Comparison of ENCODE assay signal across 19 cellular contexts in genomic region chr15:56913670-56914069, GRCh38. TPM values are rescaled to one million over a fixed set of nuclear protein-coding genes. Genes with fewer than 3 reads are reported as not detected.
A peak's percentile ranks its signal among the peaks of the same experiment; 100 is the strongest.
DNase-seq lines count a peak whose midpoint lies in the region; ATAC-seq and TF ChIP-seq lines count a peak whose summit lies in the region.
"Had no signal": no experiment of that assay in that cellular context is flagged by ENCODE, and none has a peak within 500 bp of the region (broad histone marks: within the 10 kb centered on the region; RNA-seq: fewer than 3 reads in every experiment).

No MANE protein-coding gene starts in this region.

- ATAC-seq in GM18502 (IDR thresholded peaks at IDR 0.05; ENCODE audit: poor library complexity, unreplicated experiment) (no peak), GM18520 (IDR thresholded peaks at IDR 0.05; ENCODE audit: unreplicated experiment) (no peak)
- ATAC-seq: left cardiac atrium; stimulated activated effector memory CD8-positive, alpha-beta T cell treated with anti-CD3 and anti-CD28 coated beads, Interleukin-12 subunit alpha, Interleukin-12 subunit beta, amount 100 ng/mL, for 72 hours had no signal

- TF ChIP-seq CTCF in brain microvascular endothelial cell (IDR thresholded peaks at IDR 0.05; ENCODE audit: low read depth, low read length, missing control alignments): no peak

- no peaks in the 10 kb centered on the region for H3K27me3 ChIP-seq in brain microvascular endothelial cell (replicated peaks)
- H3K27me3 ChIP-seq: thyroid gland had no signal

- no peak overlapping the region for H3K27ac ChIP-seq in brain microvascular endothelial cell
- H3K27ac ChIP-seq: KMS-11, thyroid gland had no signal

- no peaks in the 10 kb centered on the region for H3K36me3 ChIP-seq in brain microvascular endothelial cell (replicated peaks)
- H3K36me3 ChIP-seq: thyroid gland had no signal

- DNase-seq in AG08396 (ENCODE audit: low spot score) (peak; percentile 47), KBM-7 (peak; percentile 40), brain microvascular endothelial cell (peak; percentile 25), lung microvascular endothelial cell (ENCODE audit: low read depth in 2 of 2) (peak; percentile 52 to 53), iPS-NIHi7 (ENCODE audit: extremely low spot score) (no peak), Ammon's horn (ENCODE audit: low spot score) (no peak)
- DNase-seq: activated CD4-positive, alpha-beta T cell treated with anti-CD3 and anti-CD28 coated beads for 48 hours; activated effector memory CD4-positive, alpha-beta T cell treated with Interleukin-2 at 50 U/mL for 16 hours; cerebellar nuclear complex; foreskin melanocyte; H7; left cardiac atrium; NCI-H1105; stimulated activated CD4-positive, alpha-beta T cell treated with anti-CD3 and anti-CD28 coated beads, Interleukin-15, amount 100 ng/mL, for 24 hours; thyroid gland had no signal

- no peak overlapping the region for H3K4me3 ChIP-seq in brain microvascular endothelial cell (ENCODE audit: low read depth, low read length)
- H3K4me3 ChIP-seq: thyroid gland had no signal

- in situ Hi-C loops in KBM-7 (cut with MboI; ENCODE audit: low pct_unique_long_range_greater_than_20kb, low sequenced_read_pairs): loop anchor here (25.0 kb wide), 1 partner anchor 399 kb away; no protein-coding TSS in a partner anchor
- in situ Hi-C loops in brain microvascular endothelial cell (cut with HindIII; ENCODE audit: low pct_ligation_motif_present, low sequenced_read_pairs): no loop called here

RNA-seq across cellular contexts. Expression of gene TCF12, which starts 4.8 kb away (rescaled TPM):
- total RNA-seq in lung microvascular endothelial cell: 57.8 and 94.4 TPM in 2 replicates

Comparison
In these comparisons a context has a peak if more than half of its experiments do, and no peak if none do; other contexts are left out.
1. DNase-seq: peak in AG08396 (single experiment), KBM-7 (single experiment), brain microvascular endothelial cell (single experiment) and lung microvascular endothelial cell (2 of 2); none in iPS-NIHi7 (single experiment) and Ammon's horn (single experiment).